13 cellular contexts compared by ENCODE assay signal in the genomic region with DNA sequence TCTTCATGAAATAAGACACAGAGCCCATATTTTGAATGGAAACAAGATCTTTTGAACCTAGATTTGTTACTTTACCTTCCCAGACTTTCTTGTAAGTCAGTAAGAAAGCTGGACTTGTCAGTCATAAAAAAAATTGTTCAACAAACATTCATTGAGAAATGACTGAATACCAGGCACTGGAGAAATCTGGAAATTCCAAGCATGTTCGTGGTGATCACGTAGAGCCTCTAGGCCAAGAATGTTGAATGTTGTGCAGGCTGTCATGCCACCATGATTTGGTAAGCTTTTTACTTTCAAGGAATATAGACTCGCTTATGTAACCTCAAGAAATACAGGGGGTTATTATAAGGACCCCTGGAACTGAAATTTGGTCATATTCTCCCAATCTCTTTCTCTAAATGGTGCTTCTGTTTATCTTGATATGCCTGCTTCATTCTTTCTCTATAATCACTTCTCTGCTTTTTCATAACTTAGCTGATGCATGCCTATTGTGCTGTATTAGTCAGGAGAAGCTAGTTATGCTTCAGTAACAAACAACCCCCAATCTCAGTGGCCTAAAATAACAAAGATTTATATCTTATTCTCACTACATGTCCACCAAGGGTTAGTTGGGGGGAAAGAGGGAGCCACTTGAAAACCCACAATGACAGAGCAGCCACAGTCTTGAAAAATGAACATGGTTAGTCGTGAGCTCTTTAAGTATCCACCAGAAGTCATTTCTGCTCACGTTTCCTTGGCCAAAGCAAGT. TPM values are rescaled to one million over a fixed set of nuclear protein-coding genes. Genes with fewer than 3 reads are reported as not detected.
DNase-seq lines count a peak whose midpoint lies in the region; ATAC-seq, FAIRE-seq and TF ChIP-seq lines count a peak whose summit lies in the region.
"Had no signal": no experiment of that assay in that cellular context is flagged by ENCODE, and none has a peak within 500 bp of the region (broad histone marks: within the 10 kb centered on the region; RNA-seq: fewer than 3 reads in every experiment).

No MANE protein-coding gene starts in this region.

- ATAC-seq in HepG2 (no peak), right lobe of liver (no peak), GM18505 (IDR thresholded peaks at IDR 0.05; ENCODE audit: unreplicated experiment) (no peak)
- ATAC-seq: stimulated activated naive CD8-positive, alpha-beta T cell treated with anti-CD3 and anti-CD28 coated beads, Interleukin-15, amount 100 ng/mL, for 72 hours had no signal

- no peak overlapping the region for H3K23ac ChIP-seq in mesenchymal stem cell (ENCODE audit: low read length in 2 of 2)

- H2AFZ ChIP-seq in HepG2 (ENCODE audit: low read length) (no peak overlapping the region), mesenchymal stem cell (ENCODE audit: low read depth, low read length) (no peak overlapping the region)

- H3K9ac ChIP-seq in HepG2 (ENCODE audit: insufficient read depth, low read depth, low read length) (no peak overlapping the region), mesenchymal stem cell (ENCODE audit: low read length) (no peak overlapping the region), kidney (ENCODE audit: low read length in 2 of 2) (no peak overlapping the region)

- H4K8ac ChIP-seq in mesenchymal stem cell (ENCODE audit: low read length), result no peak overlapping the region

- H2BK12ac ChIP-seq in mesenchymal stem cell (ENCODE audit: low read length in 2 of 2), result peak overlapping the region in 1 of 2 experiments; percentile 28

- in situ Hi-C loops in HepG2 (cut with HindIII; ENCODE audit: extremely low pct_ligation_motif_present, low pct_unique_long_range_greater_than_20kb), result no loop called here

- TF ChIP-seq POLR2A in HepG2 (IDR thresholded peaks at IDR 0.05; ENCODE audit: insufficient read depth in 1 of 2, low read depth in 2 of 2, low read length in 2 of 2) (no peak), right lobe of liver (IDR thresholded peaks at IDR 0.05) (no peak), GM18505 (IDR thresholded peaks at IDR 0.05; ENCODE audit: borderline replicate concordance, extremely low read depth, insufficient read depth, insufficient read length) (no peak)

- H2BK5ac ChIP-seq in mesenchymal stem cell (ENCODE audit: low read depth, low read length, poor library complexity, severe bottlenecking), result no peak overlapping the region

- intact Hi-C loops in HepG2 (cut with micrococcal nuclease; ENCODE audit: unreplicated experiment) (no loop called here), right lobe of liver (cut with DNase I) (loop anchor here in 1 of 2 donors (10.0 kb wide), 1 partner anchor 194 kb away; no protein-coding TSS in a partner anchor), dorsolateral prefrontal cortex (cut with DNase I) (no loop called here), kidney (cut with DNase I) (no loop called here)

- no peaks in the 10 kb centered on the region for H3K79me1 ChIP-seq in mesenchymal stem cell (replicated peaks; ENCODE audit: low read length, poor library complexity, severe bottlenecking)

- no peak for TF ChIP-seq EP300 in HepG2 (IDR thresholded peaks at IDR 0.05; ENCODE audit: low read depth in 2 of 2, low read length in 2 of 2)
- TF ChIP-seq EP300 in HepG2 (CRISPR knock-in tag; IDR thresholded peaks at IDR 0.05; ENCODE audit: borderline replicate concordance), result no peak

- no peak overlapping the region for H3K27ac ChIP-seq in HepG2 (ENCODE audit: extremely low read length, insufficient read depth, low read length)
- no peak overlapping the region for H3K27ac ChIP-seq in right lobe of liver
- H3K27ac ChIP-seq in mesenchymal stem cell (ENCODE audit: low read length, poor library complexity, severe bottlenecking), result peak overlapping the region; percentile 54
- H3K27ac ChIP-seq in dorsolateral prefrontal cortex, result no peak overlapping the region
- H3K27ac ChIP-seq in kidney (ENCODE audit: low read depth in 2 of 2, low read length in 2 of 2), result no peak overlapping the region

- H3K9me3 ChIP-seq in HepG2 (ENCODE audit: low read length) (no peaks in the 10 kb centered on the region), right lobe of liver (no peaks in the 10 kb centered on the region), mesenchymal stem cell (ENCODE audit: control insufficient read depth, low read length) (no peaks in the 10 kb centered on the region), kidney (ENCODE audit: control insufficient read depth in 1 of 2, low read length in 2 of 2) (no peaks in the 10 kb centered on the region)

- H2BK15ac ChIP-seq in mesenchymal stem cell (ENCODE audit: low read depth, poor library complexity, severe bottlenecking), result no peak overlapping the region

- POLR2A ChIA-PET in HepG2 (lab: Yijun Ruan, JAX), result no interaction called here

- no peaks in the 10 kb centered on the region for H4K20me1 ChIP-seq in HepG2 (ENCODE audit: insufficient read depth, low read length)

- H3K36me3 ChIP-seq in HepG2 (replicated peaks in 1 of 2; ENCODE audit: control insufficient read depth in 1 of 2, insufficient read depth in 2 of 2, low read length in 2 of 2) (no peaks in the 10 kb centered on the region), right lobe of liver (no peaks in the 10 kb centered on the region), mesenchymal stem cell (ENCODE audit: control insufficient read depth in 1 of 2, insufficient read depth in 2 of 2, low read depth in 1 of 2, low read length in 2 of 2) (peaks cover 0 to 9% of the 10 kb centered on the region in 2 experiments), kidney (ENCODE audit: control insufficient read depth in 1 of 2, insufficient read depth in 2 of 2, low read length in 2 of 2) (no peaks in the 10 kb centered on the region)

- no peak overlapping the region for H3K4me3 ChIP-seq in HepG2 (replicated peaks in 1 of 3; ENCODE audit: insufficient read depth in 1 of 3, low read depth in 2 of 3, low read length in 3 of 3)
- no peak overlapping the region for H3K4me3 ChIP-seq in right lobe of liver
- H3K4me3 ChIP-seq in choroid plexus epithelial cell (ENCODE audit: low read depth, low read length), result no peak overlapping the region
- H3K4me3 ChIP-seq in mesenchymal stem cell (ENCODE audit: insufficient read depth in 1 of 2, low read depth in 1 of 2, low read length in 2 of 2), result no peak overlapping the region
- H3K4me3 ChIP-seq in dorsolateral prefrontal cortex, result no peak overlapping the region
- no peak overlapping the region for H3K4me3 ChIP-seq in kidney (ENCODE audit: low read length in 2 of 2)

- H3K14ac ChIP-seq in mesenchymal stem cell (ENCODE audit: low read length in 2 of 2), result no peak overlapping the region

- H3K27me3 ChIP-seq in HepG2 (ENCODE audit: control insufficient read depth in 1 of 2, insufficient read depth in 2 of 2, low read length in 2 of 2) (no peaks in the 10 kb centered on the region), right lobe of liver (no peaks in the 10 kb centered on the region), mesenchymal stem cell (ENCODE audit: control insufficient read depth in 1 of 2, insufficient read depth in 1 of 2, low read length in 2 of 2) (peaks cover 0 to 5% of the 10 kb centered on the region in 2 experiments), dorsolateral prefrontal cortex (peaks cover 0 to 34% (median 4%) of the 10 kb centered on the region in 45 donors)

- no peak overlapping the region for H4K91ac ChIP-seq in mesenchymal stem cell (ENCODE audit: low read length)

- CTCF ChIA-PET in HepG2 (lab: Yijun Ruan, JAX; ENCODE audit: low intra/inter-chr PET ratio, low total read pairs), result no interaction called here

- H3K18ac ChIP-seq in mesenchymal stem cell (ENCODE audit: low read depth in 1 of 2, low read length in 2 of 2), result no peak overlapping the region

- no peak overlapping the region for H3K4ac ChIP-seq in mesenchymal stem cell (ENCODE audit: low read depth in 1 of 2, low read length in 2 of 2)

- no peak overlapping the region for H2BK120ac ChIP-seq in mesenchymal stem cell (ENCODE audit: low read depth, low read length)

- H3K4me1 ChIP-seq in HepG2 (ENCODE audit: insufficient read depth, low read length) (peaks cover 21% of the 10 kb centered on the region), right lobe of liver (peaks cover 0 to 17% (median 0%) of the 10 kb centered on the region in 4 donors), mesenchymal stem cell (ENCODE audit: control insufficient read depth, insufficient read depth, low read depth, low read length) (peaks cover 5% of the 10 kb centered on the region), kidney (ENCODE audit: control insufficient read depth in 1 of 2, insufficient read depth in 1 of 2, low read depth in 1 of 2, low read length in 2 of 2) (peaks cover 0 to 3% of the 10 kb centered on the region in 2 donors)

- peak overlapping the region; percentile 95 for H2AK5ac ChIP-seq in mesenchymal stem cell (ENCODE audit: low read length, severe bottlenecking)

- 65% methylated on average over 5 of the region's 5 CpGs for WGBS in HepG2 (ENCODE audit: low lambda C conversion rate)
- WGBS in right lobe of liver (ENCODE audit: insufficient coverage, low coverage, low lambda C conversion rate, missing lambda C conversion rate), result 92% methylated on average over 5 of the region's 5 CpGs
- 64% methylated on average over 4 of the region's 5 CpGs for WGBS in mesenchymal stem cell

- peaks cover 14% of the 10 kb centered on the region for H3K79me2 ChIP-seq in HepG2 (ENCODE audit: insufficient read depth, low read length)

- H3K4me2 ChIP-seq in HepG2 (ENCODE audit: low read depth, low read length), result no peak overlapping the region
- H3K4me2 ChIP-seq in mesenchymal stem cell (ENCODE audit: low read length, poor library complexity, severe bottlenecking), result no peak overlapping the region

- no peak for FAIRE-seq in HepG2 (lab: Jason Lieb, UNC)
- no peak for FAIRE-seq in kidney (lab: Jason Lieb, UNC)

- no peak for TF ChIP-seq RAD21 in HepG2 (CRISPR knock-in tag; IDR thresholded peaks at IDR 0.05)

- TF ChIP-seq CTCF in HepG2 (CRISPR knock-in tag; IDR thresholded peaks at IDR 0.05), result no peak
- TF ChIP-seq CTCF in right lobe of liver (IDR thresholded peaks at IDR 0.05), result no peak
- TF ChIP-seq CTCF in choroid plexus epithelial cell (conservative IDR thresholded peaks at IDR 0.05; ENCODE audit: low read depth, low read length), result no peak
- TF ChIP-seq CTCF in dorsolateral prefrontal cortex (IDR thresholded peaks at IDR 0.05 in 54 of 56, conservative IDR thresholded peaks at IDR 0.05 in 2 of 56; ENCODE audit: low read depth in 1 of 56, partially characterized antibody in 56 of 56), result no peak
- TF ChIP-seq CTCF in kidney (IDR thresholded peaks at IDR 0.05; ENCODE audit: borderline replicate concordance, extremely low read depth, insufficient read depth), result no peak

- no TSS peak for BruUV-seq in HepG2 (replicated peaks; lab: Mats Ljungman, UMichigan)

- DNase-seq in HepG2 (ENCODE audit: low spot score), result no peak
- no peak for DNase-seq in right lobe of liver
- peak; percentile 91 for DNase-seq in choroid plexus epithelial cell (ENCODE audit: low read depth)
- DNase-seq in mesenchymal stem cell, result peak; percentile 51
- no peak for DNase-seq in DMS 273 treated with DMSO at 0.1 percent for 48 hours (lab: John Stamatoyannopoulos, UW)
- DNase-seq in dorsolateral prefrontal cortex, result no peak
- DNase-seq in kidney, result no peak
- DNase-seq: activated gamma-delta T cell; NCI-H187; NCI-H524 treated with DMSO at 0.1 percent for 48 hours; stimulated activated CD4-positive, alpha-beta T cell treated with anti-CD3 and anti-CD28 coated beads, Interleukin-12 subunit alpha, Interleukin-12 subunit beta, amount 100 ng/mL, for 4 hours; stimulated activated naive CD8-positive, alpha-beta T cell treated with anti-CD3 and anti-CD28 coated beads, Interleukin-15, amount 100 ng/mL, for 72 hours had no signal

RNA-seq across cellular contexts. Expression of gene TPM1, which starts 3.4 kb away (rescaled TPM):
- 98.9 and 113 TPM in 2 replicates for total RNA-seq in HepG2 (2016; rRNA removed; fragmentation: Illumina TruSeq; extraction: Trizol)
- total RNA-seq in HepG2 (2016; cell fraction: cytosol; rRNA removed; fragmentation: Illumina TruSeq; extraction: Trizol; ENCODE audit: low read depth), result 49.9 and 54.7 TPM in 2 replicates
- total RNA-seq in HepG2 (2016; cell fraction: insoluble cytoplasmic fraction; rRNA removed; fragmentation: Illumina TruSeq; extraction: Trizol), result 98.4 and 114 TPM in 2 replicates
- total RNA-seq in HepG2 (2016; cell fraction: membrane; rRNA removed; fragmentation: Illumina TruSeq; extraction: Trizol), result 81.1 and 86.7 TPM in 2 replicates
- total RNA-seq in HepG2 (2016; cell fraction: nucleus; rRNA removed; fragmentation: Illumina TruSeq; extraction: Trizol), result 75.6 and 78.8 TPM in 2 replicates
- polyA plus RNA-seq in HepG2 (2011; rRNA removed), result 92.4 and 109 TPM in 2 replicates
- polyA plus RNA-seq in HepG2 (2011; cell fraction: cytosol; rRNA removed), result 45.6 and 56.5 TPM in 2 replicates
- polyA plus RNA-seq in HepG2 (2011; cell fraction: nucleus; rRNA removed), result 245 and 247 TPM in 2 replicates
- polyA plus RNA-seq in HepG2 (2012), result 72.3 and 73.8 TPM in 2 replicates
- 39.7 and 50.0 TPM in 2 replicates for polyA plus RNA-seq in HepG2 (2016; cell fraction: cytosol; fragmentation: Illumina TruSeq; extraction: Trizol; ENCODE audit: low read depth)
- 112 and 120 TPM in 2 replicates for polyA plus RNA-seq in HepG2 (2016; cell fraction: insoluble cytoplasmic fraction; fragmentation: Illumina TruSeq; extraction: Trizol; ENCODE audit: low read depth)
- 59.4 and 60.5 TPM in 2 replicates for polyA plus RNA-seq in HepG2 (2016; cell fraction: membrane; fragmentation: Illumina TruSeq; extraction: Trizol; ENCODE audit: low read depth)
- polyA plus RNA-seq in HepG2 (2016; cell fraction: nucleus; fragmentation: Illumina TruSeq; extraction: Trizol; ENCODE audit: insufficient read depth, low read depth), result 97.1 and 98.9 TPM in 2 replicates
- polyA minus RNA-seq in HepG2 (2011; rRNA and poly(A)+ RNA removed; ENCODE audit: low replicate concordance), result 56.1 and 110 TPM in 2 replicates
- polyA minus RNA-seq in HepG2 (2011; cell fraction: cytosol; rRNA and poly(A)+ RNA removed), result 22.5 and 29.1 TPM in 2 replicates
- polyA minus RNA-seq in HepG2 (2011; cell fraction: nucleus; rRNA and poly(A)+ RNA removed), result 274 and 286 TPM in 2 replicates
- total RNA-seq in right lobe of liver, result 100 to 1,000 TPM in 3 of 6 experiments, 10 to 100 TPM in 3; 44.3 to 180 (median 91.6) TPM
- 825 TPM for polyA plus RNA-seq in mesenchymal stem cell (2013, experiment 1 of 2)
- 826 TPM for polyA plus RNA-seq in mesenchymal stem cell (2013, experiment 2 of 2)
- 100 to 1,000 TPM in 115 of 120 experiments, 10 to 100 TPM in 5; 59.9 to 249 (median 139) TPM for total RNA-seq in dorsolateral prefrontal cortex
- total RNA-seq in kidney, result 473 TPM
- polyA plus RNA-seq in kidney (ENCODE audit: insufficient read depth, low read depth, low replicate concordance), result 252 TPM

Comparison
In these comparisons a context has a peak if more than half of its experiments do, and no peak if none do; other contexts are left out.
1. DNase-seq: peak in choroid plexus epithelial cell (single experiment) and mesenchymal stem cell (single experiment); none in HepG2 (single experiment), right lobe of liver (0 of 3), DMS 273 treated with DMSO at 0.1 percent for 48 hours (single experiment), dorsolateral prefrontal cortex (0 of 10) and kidney (single experiment).